ENCODE assay signal across 1 cellular context in the genomic region with DNA sequence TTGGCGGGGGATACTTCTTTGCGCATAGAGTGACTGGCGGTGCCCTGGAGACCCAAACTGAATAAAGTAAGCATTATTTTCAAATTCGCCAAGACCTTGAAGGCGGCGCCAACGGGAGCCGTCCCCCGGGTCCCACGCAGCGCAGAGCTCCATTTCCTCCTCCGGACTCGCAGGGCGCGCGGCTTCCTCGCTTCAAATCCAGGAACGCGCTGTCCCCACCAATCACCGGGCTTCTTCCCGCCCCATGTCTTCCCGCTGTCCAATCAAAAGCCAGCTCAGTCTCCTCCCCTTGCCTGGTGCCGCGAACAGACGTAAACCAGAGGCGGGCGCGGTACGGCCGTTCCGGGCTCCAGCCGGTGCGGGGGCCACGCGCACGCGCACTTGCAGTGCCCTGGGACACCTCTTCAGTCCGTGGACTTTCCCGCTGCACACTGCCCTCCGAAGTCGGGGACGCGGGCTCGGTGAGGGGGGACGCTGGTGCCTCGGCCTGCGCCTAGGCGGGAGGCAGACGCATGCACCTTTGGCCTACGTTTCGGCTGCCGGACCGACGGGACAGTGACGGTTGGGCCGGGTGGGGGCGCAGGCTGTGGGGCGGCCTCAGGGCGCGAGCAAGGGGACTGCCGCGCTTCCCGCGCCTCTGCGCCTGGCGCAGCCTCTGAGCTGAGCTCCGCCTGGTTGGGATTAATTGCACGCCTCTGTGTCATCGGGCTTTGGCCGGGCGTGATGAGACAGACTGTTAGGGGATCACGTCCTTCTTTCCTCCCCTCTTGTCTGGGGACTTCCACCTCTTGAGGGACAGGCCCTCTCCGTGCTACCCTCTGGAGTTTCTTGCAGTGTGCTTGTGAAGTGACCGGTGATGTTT.
TF ChIP-seq lines count a peak whose summit lies in the region.

Gene CEP192 (plus strand): TSS at position 386 of the 862 bp plus-strand sequence. CDS start 8,063 bp downstream, outside the sequence.

TF ChIP-seq in K562, 482 proteins besides CTCF, POLR2A, EP300 and RAD21 (continued from another document and continues in another):
- TF ChIP-seq TAF7 (tag; IDR thresholded peaks at IDR 0.05) (peak; percentile 37; the same call in 1 of the 2 replicates), ZNF639 (CRISPR knock-in tag; conservative IDR thresholded peaks at IDR 0.05 in 1 of 2, IDR thresholded peaks at IDR 0.05 in 1 of 2) (no peak), GTF2F1 (IDR thresholded peaks at IDR 0.05; ENCODE audit: low read depth, low read length) (peak; percentile 23; the same call in 1 of the 2 replicates), HMG20A (CRISPR knock-in tag; conservative IDR thresholded peaks at IDR 0.05) (no peak), DMBX1 (CRISPR knock-in tag; IDR thresholded peaks at IDR 0.05; ENCODE audit: borderline replicate concordance) (0 out of 2 replicates have a peak, but pooled peaks have one; percentile 46), HDAC2 (IDR thresholded peaks at IDR 0.05) (0 out of 2 replicates have a peak, but pooled peaks have one; percentile 20), PHF8 (IDR thresholded peaks at IDR 0.05; ENCODE audit: borderline replicate concordance, low read length) (peak; percentile 97), CCNT2 (IDR thresholded peaks at IDR 0.05; ENCODE audit: borderline replicate concordance, extremely low read depth, insufficient read length, low read depth, low read length) (no peak), SMAD4 (CRISPR knock-in tag; conservative IDR thresholded peaks at IDR 0.05) (peak; percentile 74), ETS2 (tag; IDR thresholded peaks at IDR 0.05; ENCODE audit: borderline replicate concordance, poor library complexity, severe bottlenecking) (no peak), ZNF143 (CRISPR knock-in tag; IDR thresholded peaks at IDR 0.05) (no peak), PML (IDR thresholded peaks at IDR 0.05; ENCODE audit: low read length) (peak; percentile 62), NR2C1 (IDR thresholded peaks at IDR 0.05) (no peak), NR2C1 (tag; IDR thresholded peaks at IDR 0.05) (no peak), CBX3 (IDR thresholded peaks at IDR 0.05; ENCODE audit: borderline replicate concordance in 1 of 2, low read length in 2 of 2) (peak in 1 of 2 experiments; percentile 58; a peak in 1 of 3 replicates), HEY1 (CRISPR knock-in tag; IDR thresholded peaks at IDR 0.05; ENCODE audit: borderline replicate concordance) (no peak), ZSCAN32 (CRISPR knock-in tag; IDR thresholded peaks at IDR 0.05) (no peak), NFRKB (IDR thresholded peaks at IDR 0.05; ENCODE audit: low read depth) (0 out of 2 replicates have a peak, but pooled peaks have one; percentile 57), MTA3 (IDR thresholded peaks at IDR 0.05; ENCODE audit: borderline replicate concordance) (peak; percentile 81; the same call in 1 of the 2 replicates), NCOA6 (IDR thresholded peaks at IDR 0.05) (no peak), CBX5 (IDR thresholded peaks at IDR 0.05; ENCODE audit: borderline replicate concordance, low read depth) (peak; percentile 12; the same call in 1 of the 2 replicates), PRMT5 (CRISPR knock-in tag; IDR thresholded peaks at IDR 0.05) (no peak), GATAD2A (IDR thresholded peaks at IDR 0.05) (no peak; the same call in 1 of the 2 replicates), ZKSCAN1 (IDR thresholded peaks at IDR 0.05; ENCODE audit: low read depth, low read length) (no peak; the same call in 1 of the 2 replicates), TGIF2 (CRISPR knock-in tag; IDR thresholded peaks at IDR 0.05) (no peak), HDAC3 (IDR thresholded peaks at IDR 0.05; ENCODE audit: borderline replicate concordance, partially characterized antibody) (no peak), NR1H2 (CRISPR knock-in tag; IDR thresholded peaks at IDR 0.05) (no peak), ARNT (IDR thresholded peaks at IDR 0.05) (no peak), GABPB1 (CRISPR knock-in tag; IDR thresholded peaks at IDR 0.05) (peak; percentile 72), CUX1 (CRISPR knock-in tag; IDR thresholded peaks at IDR 0.05) (no peak), ZNF766 (CRISPR knock-in tag; conservative IDR thresholded peaks at IDR 0.05) (no peak), MLLT1 (IDR thresholded peaks at IDR 0.05) (no peak), RAD51 (IDR thresholded peaks at IDR 0.05; ENCODE audit: borderline replicate concordance, low read depth) (no peak), FOXA3 (CRISPR knock-in tag; conservative IDR thresholded peaks at IDR 0.05 in 1 of 2, IDR thresholded peaks at IDR 0.05 in 1 of 2) (0 out of 4 replicates have a peak, but pooled peaks of 1 of the 2 experiments have one; percentile 54), ELF4 (CRISPR knock-in tag; IDR thresholded peaks at IDR 0.05) (no peak), TAF1 (IDR thresholded peaks at IDR 0.05; ENCODE audit: control insufficient read depth, extremely low read depth, insufficient read depth, low read length, severe bottlenecking) (peak; percentile 78), BRF2 (IDR thresholded peaks at IDR 0.05; ENCODE audit: borderline replicate concordance, insufficient read depth, insufficient read length) (no peak), ZNF12 (CRISPR knock-in tag; IDR thresholded peaks at IDR 0.05) (peak; percentile 73; the same call in 1 of the 2 replicates), ZNF124 (CRISPR knock-in tag; IDR thresholded peaks at IDR 0.05) (no peak), ZNF589 (CRISPR knock-in tag; IDR thresholded peaks at IDR 0.05; ENCODE audit: low read depth) (no peak), ZBTB7A (IDR thresholded peaks at IDR 0.05; ENCODE audit: borderline replicate concordance, control insufficient read depth, low read depth, low read length) (no peak; the same call in 1 of the 2 replicates), ZNF239 (CRISPR knock-in tag; IDR thresholded peaks at IDR 0.05) (no peak), TCF7L2 (IDR thresholded peaks at IDR 0.05; ENCODE audit: low read depth, low read length) (no peak), ZNF408 (CRISPR knock-in tag; IDR thresholded peaks at IDR 0.05; ENCODE audit: low read depth) (no peak), NCOA4 (IDR thresholded peaks at IDR 0.05; ENCODE audit: partially characterized antibody) (no peak), MAFK (IDR thresholded peaks at IDR 0.05; ENCODE audit: low read length) (peak; percentile 4; the same call in 1 of the 2 replicates), ZNF354B (CRISPR knock-in tag; IDR thresholded peaks at IDR 0.05) (no peak), CREB5 (CRISPR knock-in tag; IDR thresholded peaks at IDR 0.05) (no peak), TSC22D4 (tag; IDR thresholded peaks at IDR 0.05) (no peak), RB1 (IDR thresholded peaks at IDR 0.05; ENCODE audit: low read depth) (peak; percentile 94)
- TF ChIP-seq, protein P1, sequence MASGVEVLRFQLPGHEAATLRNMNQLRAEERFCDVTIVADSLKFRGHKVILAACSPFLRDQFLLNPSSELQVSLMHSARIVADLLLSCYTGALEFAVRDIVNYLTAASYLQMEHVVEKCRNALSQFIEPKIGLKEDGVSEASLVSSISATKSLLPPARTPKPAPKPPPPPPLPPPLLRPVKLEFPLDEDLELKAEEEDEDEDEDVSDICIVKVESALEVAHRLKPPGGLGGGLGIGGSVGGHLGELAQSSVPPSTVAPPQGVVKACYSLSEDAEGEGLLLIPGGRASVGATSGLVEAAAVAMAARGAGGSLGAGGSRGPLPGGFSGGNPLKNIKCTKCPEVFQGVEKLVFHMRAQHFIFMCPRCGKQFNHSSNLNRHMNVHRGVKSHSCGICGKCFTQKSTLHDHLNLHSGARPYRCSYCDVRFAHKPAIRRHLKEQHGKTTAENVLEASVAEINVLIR (CRISPR knock-in tag; IDR thresholded peaks at IDR 0.05) = no peak
- TF ChIP-seq, protein P2, sequence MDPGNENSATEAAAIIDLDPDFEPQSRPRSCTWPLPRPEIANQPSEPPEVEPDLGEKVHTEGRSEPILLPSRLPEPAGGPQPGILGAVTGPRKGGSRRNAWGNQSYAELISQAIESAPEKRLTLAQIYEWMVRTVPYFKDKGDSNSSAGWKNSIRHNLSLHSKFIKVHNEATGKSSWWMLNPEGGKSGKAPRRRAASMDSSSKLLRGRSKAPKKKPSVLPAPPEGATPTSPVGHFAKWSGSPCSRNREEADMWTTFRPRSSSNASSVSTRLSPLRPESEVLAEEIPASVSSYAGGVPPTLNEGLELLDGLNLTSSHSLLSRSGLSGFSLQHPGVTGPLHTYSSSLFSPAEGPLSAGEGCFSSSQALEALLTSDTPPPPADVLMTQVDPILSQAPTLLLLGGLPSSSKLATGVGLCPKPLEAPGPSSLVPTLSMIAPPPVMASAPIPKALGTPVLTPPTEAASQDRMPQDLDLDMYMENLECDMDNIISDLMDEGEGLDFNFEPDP (CRISPR knock-in tag; IDR thresholded peaks at IDR 0.05) = no peak
- TF ChIP-seq, protein P3, sequence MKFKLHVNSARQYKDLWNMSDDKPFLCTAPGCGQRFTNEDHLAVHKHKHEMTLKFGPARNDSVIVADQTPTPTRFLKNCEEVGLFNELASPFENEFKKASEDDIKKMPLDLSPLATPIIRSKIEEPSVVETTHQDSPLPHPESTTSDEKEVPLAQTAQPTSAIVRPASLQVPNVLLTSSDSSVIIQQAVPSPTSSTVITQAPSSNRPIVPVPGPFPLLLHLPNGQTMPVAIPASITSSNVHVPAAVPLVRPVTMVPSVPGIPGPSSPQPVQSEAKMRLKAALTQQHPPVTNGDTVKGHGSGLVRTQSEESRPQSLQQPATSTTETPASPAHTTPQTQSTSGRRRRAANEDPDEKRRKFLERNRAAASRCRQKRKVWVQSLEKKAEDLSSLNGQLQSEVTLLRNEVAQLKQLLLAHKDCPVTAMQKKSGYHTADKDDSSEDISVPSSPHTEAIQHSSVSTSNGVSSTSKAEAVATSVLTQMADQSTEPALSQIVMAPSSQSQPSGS (CRISPR knock-in tag; IDR thresholded peaks at IDR 0.05) = no peak
